13 cellular contexts compared by ENCODE assay signal in genomic region chr2:46549159-46549902, GRCh38. TPM values are rescaled to one million over a fixed set of nuclear protein-coding genes. Genes with fewer than 3 reads are reported as not detected.
DNase-seq lines count a peak whose midpoint lies in the region; ATAC-seq and TF ChIP-seq lines count a peak whose summit lies in the region.
"Had no signal": no experiment of that assay in that cellular context is flagged by ENCODE, and none has a peak within 500 bp of the region (broad histone marks: within the 10 kb centered on the region; RNA-seq: fewer than 3 reads in every experiment).

No MANE protein-coding gene starts in this region.

- H3K27me3 ChIP-seq in GM06990 (replicated peaks; ENCODE audit: control insufficient read depth, insufficient read depth, low read length) (no peaks in the 10 kb centered on the region), skeletal muscle tissue (ENCODE audit: control insufficient read depth in 3 of 3, insufficient read depth in 3 of 3, low read length in 3 of 3) (no peaks in the 10 kb centered on the region), endodermal cell (ENCODE audit: control insufficient read depth, insufficient read depth, low read length, poor library complexity, severe bottlenecking) (peaks cover 7% of the 10 kb centered on the region)
- H3K27me3 ChIP-seq: MG63 had no signal

- H3K36me3 Mint-ChIP-seq in dendritic cell treated with granulocyte-macrophage colony-stimulating factor and Interleukin-4, amounts not matched to agents 40 ng/mL and 50 ng/mL, for 4 days (ENCODE audit: low read depth) = peaks cover 78% of the 10 kb centered on the region
- peaks cover 11% of the 10 kb centered on the region for H3K36me3 Mint-ChIP-seq in endodermal cell (ENCODE audit: low read depth)

- H3K27me3 Mint-ChIP-seq in dendritic cell treated with granulocyte-macrophage colony-stimulating factor and Interleukin-4, amounts not matched to agents 40 ng/mL and 50 ng/mL, for 4 days = no peaks in the 10 kb centered on the region
- peaks cover 1% of the 10 kb centered on the region for H3K27me3 Mint-ChIP-seq in endodermal cell (ENCODE audit: insufficient read depth)

- H3K27ac Mint-ChIP-seq in dendritic cell treated with granulocyte-macrophage colony-stimulating factor and Interleukin-4, amounts not matched to agents 40 ng/mL and 50 ng/mL, for 4 days = peak overlapping the region; percentile 96
- H3K27ac Mint-ChIP-seq in endodermal cell = no peak overlapping the region

- H3K4me3 Mint-ChIP-seq in dendritic cell treated with granulocyte-macrophage colony-stimulating factor and Interleukin-4, amounts not matched to agents 40 ng/mL and 50 ng/mL, for 4 days = no peak overlapping the region
- no peak overlapping the region for H3K4me3 Mint-ChIP-seq in endodermal cell

- no peak for TF ChIP-seq CTCF in GM06990 (IDR thresholded peaks at IDR 0.05; ENCODE audit: insufficient read depth, low read length, poor library complexity, severe bottlenecking)
- no peak for TF ChIP-seq CTCF in endodermal cell (conservative IDR thresholded peaks at IDR 0.05)

- peak; percentile 30 for ATAC-seq in HG02798 (IDR thresholded peaks at IDR 0.05; ENCODE audit: poor library complexity, unreplicated experiment)

- H3K27ac ChIP-seq in skeletal muscle tissue (ENCODE audit: low read depth, low read length) (peak overlapping the region; percentile 87), endodermal cell (ENCODE audit: low read depth, low read length) (no peak overlapping the region)
- H3K27ac ChIP-seq: epithelial cell of prostate had no signal

- peak overlapping the region; percentile 29 for H3K4me3 ChIP-seq in GM06990 (replicated peaks; ENCODE audit: low read depth, low read length)
- H3K4me3 ChIP-seq in skeletal muscle tissue (ENCODE audit: low read length in 3 of 3) = peak overlapping the region; percentile 51 to 58 (median 54)
- H3K4me3 ChIP-seq in endodermal cell (ENCODE audit: low read length) = no peak overlapping the region
- H3K4me3 ChIP-seq: MG63 had no signal

- H3K36me3 ChIP-seq in GM06990 (ENCODE audit: control insufficient read depth, insufficient read depth, low read length) (peaks cover 10% of the 10 kb centered on the region), skeletal muscle tissue (ENCODE audit: control insufficient read depth in 3 of 3, insufficient read depth in 3 of 3, low read length in 3 of 3) (peaks cover 5 to 13% (median 7%) of the 10 kb centered on the region in 3 donors), endodermal cell (ENCODE audit: control insufficient read depth, insufficient read depth, low read length) (no peaks in the 10 kb centered on the region)

- H3K9me3 ChIP-seq in skeletal muscle tissue (ENCODE audit: control insufficient read depth in 3 of 3, low read length in 3 of 3) (no peaks in the 10 kb centered on the region), endodermal cell (ENCODE audit: control insufficient read depth, low read length) (no peaks in the 10 kb centered on the region)
- H3K9me3 ChIP-seq: MG63 had no signal

- H3K9me3 Mint-ChIP-seq in dendritic cell treated with granulocyte-macrophage colony-stimulating factor and Interleukin-4, amounts not matched to agents 40 ng/mL and 50 ng/mL, for 4 days = no peaks in the 10 kb centered on the region
- no peaks in the 10 kb centered on the region for H3K9me3 Mint-ChIP-seq in endodermal cell

- H3K9ac ChIP-seq in skeletal muscle tissue (ENCODE audit: low read depth in 1 of 3, low read length in 3 of 3) (peak overlapping the region; percentile 60 to 78 (median 69)), endodermal cell (ENCODE audit: extremely low read depth, low read length, poor library complexity, severe bottlenecking) (no peak overlapping the region)

- WGBS in endodermal cell (ENCODE audit: insufficient coverage in 1 of 2, insufficient read length in 1 of 2), 2 experiments = 90 to 94% methylated on average over 10 to 13 of the region's 13 CpGs

- intact Hi-C loops in dendritic cell treated with granulocyte-macrophage colony-stimulating factor and Interleukin-4, amounts not matched to agents 40 ng/mL and 50 ng/mL, for 4 days (cut with micrococcal nuclease) = no loop called here

- H3K4me1 ChIP-seq in skeletal muscle tissue (ENCODE audit: control insufficient read depth in 3 of 3, insufficient read depth in 3 of 3, low read length in 3 of 3) (peaks cover 86 to 90% (median 89%) of the 10 kb centered on the region in 3 donors), endodermal cell (ENCODE audit: control insufficient read depth, insufficient read depth, low read length) (peaks cover 18% of the 10 kb centered on the region)

- DNase-seq in GM06990 (ENCODE audit: extremely low read depth, insufficient read length) = no peak
- DNase-seq in activated naive CD4-positive, alpha-beta T cell treated with Interleukin-2 at 50 U/mL for 16 hours = no peak
- DNase-seq in occipital lobe (lab: John Stamatoyannopoulos, UW) = no peak
- no peak for DNase-seq in endodermal cell
- DNase-seq in activated effector memory CD4-positive, alpha-beta T cell treated with Interleukin-2 at 50 U/mL for 16 hours = no peak
- DNase-seq: activated T-cell treated with anti-CD3 and anti-CD28 coated beads for 4 hours, Calu3, MG63, NCI-H2171 treated with DMSO at 0.1 percent for 48 hours had no signal

- peaks cover 91% of the 10 kb centered on the region for H3K4me1 Mint-ChIP-seq in dendritic cell treated with granulocyte-macrophage colony-stimulating factor and Interleukin-4, amounts not matched to agents 40 ng/mL and 50 ng/mL, for 4 days (ENCODE audit: low read depth)
- peaks cover 20% of the 10 kb centered on the region for H3K4me1 Mint-ChIP-seq in endodermal cell

RNA-seq across cellular contexts. Expression of gene ATP6V1E2, which starts 7.0 kb away (rescaled TPM):
- total RNA-seq in skeletal muscle tissue = 2.6 TPM
- 6.4 TPM for total RNA-seq in occipital lobe
- total RNA-seq in endodermal cell = 1 to 10 TPM; 5.9 to 6.7 TPM
- polyA plus RNA-seq in endodermal cell (2013, experiment 1 of 2) = 7.2 TPM
- 6.0 TPM for polyA plus RNA-seq in endodermal cell (2013, experiment 2 of 2)

RNA-seq across cellular contexts. Expression of gene RHOQ, which starts 7.0 kb away (rescaled TPM):
- total RNA-seq in skeletal muscle tissue (42.3 TPM), occipital lobe (20.4 TPM), endodermal cell (10 to 100 TPM; 38.5 to 41.0 TPM)
- 47.4 TPM for polyA plus RNA-seq in endodermal cell (2013, experiment 1 of 2)
- polyA plus RNA-seq in endodermal cell (2013, experiment 2 of 2) = 46.2 TPM
